ENCODE assay signal across 15 cellular contexts in genomic region chr19:51637362-51637978, GRCh38. TPM values are rescaled to one million over a fixed set of nuclear protein-coding genes. Genes with fewer than 3 reads are reported as not detected.
DNase-seq lines count a peak whose midpoint lies in the region; ATAC-seq, FAIRE-seq and TF ChIP-seq lines count a peak whose summit lies in the region.
"Had no signal": no experiment of that assay in that cellular context is flagged by ENCODE, and none has a peak within 500 bp of the region (broad histone marks: within the 10 kb centered on the region; RNA-seq: fewer than 3 reads in every experiment).

No MANE protein-coding gene starts in this region.

- no peaks in the 10 kb centered on the region for H3K9me3 Mint-ChIP-seq in activated CD4-positive, alpha-beta T cell treated with anti-CD3 and anti-CD28 coated beads, Interleukin-2, amount 10 ng/mL, durations not matched to agents 24 days and 14 days
- H3K9me3 Mint-ChIP-seq: stimulated activated naive CD8-positive, alpha-beta T cell treated with anti-CD3 and anti-CD28 coated beads, Interleukin-15, Interleukin-2, amounts not matched to agents 100 ng/mL and 50 ng/mL, for 24 hours had no signal

- TF ChIP-seq EP300 in A549 (IDR thresholded peaks at IDR 0.05) (no peak), esophagus muscularis mucosa (IDR thresholded peaks at IDR 0.05) (no peak)

- peak; percentile 31 for DNase-seq in A549 (ENCODE audit: low read depth in 1 of 2, low spot score in 1 of 2)
- no peak for DNase-seq in GM06990 (ENCODE audit: extremely low read depth, insufficient read length)
- DNase-seq in glomerular visceral epithelial cell (ENCODE audit: extremely low spot score) = peak; percentile 22
- no peak for DNase-seq in NCI-H446 treated with DMSO at 0.1 percent for 48 hours (lab: John Stamatoyannopoulos, UW)
- DNase-seq in T-helper 1 cell = no peak
- no peak for DNase-seq in activated CD4-positive, alpha-beta T cell treated with anti-CD3 and anti-CD28 coated beads, Interleukin-2, amount 10 ng/mL, durations not matched to agents 24 days and 14 days
- no peak for DNase-seq in esophagus muscularis mucosa (ENCODE audit: extremely low spot score)
- DNase-seq: hypothalamus, KG1 had no signal

- H3K4me1 ChIP-seq in A549 (no peaks in the 10 kb centered on the region), OCI-LY1 (ENCODE audit: insufficient read depth, low read length, severe bottlenecking) (no peaks in the 10 kb centered on the region), esophagus muscularis mucosa (no peaks in the 10 kb centered on the region)
- H3K4me1 ChIP-seq: HAP-1 had no signal

- H3K4me3 ChIP-seq in A549 (no peak overlapping the region), GM06990 (replicated peaks; ENCODE audit: low read depth, low read length) (no peak overlapping the region), OCI-LY1 (ENCODE audit: low read depth, low read length, poor library complexity, severe bottlenecking) (no peak overlapping the region), esophagus muscularis mucosa (no peak overlapping the region)
- H3K4me3 ChIP-seq: HAP-1 had no signal

- H3K4me3 Mint-ChIP-seq in activated CD4-positive, alpha-beta T cell treated with anti-CD3 and anti-CD28 coated beads, Interleukin-2, amount 10 ng/mL, durations not matched to agents 24 days and 14 days = no peak overlapping the region
- H3K4me3 Mint-ChIP-seq: activated naive CD8-positive, alpha-beta T cell; stimulated activated naive CD8-positive, alpha-beta T cell treated with anti-CD3 and anti-CD28 coated beads, Interleukin-15, Interleukin-2, amounts not matched to agents 100 ng/mL and 50 ng/mL, for 24 hours; T-helper 2 cell treated with Interferon-gamma antibody and Interleukin-4, amounts not matched to agents 5 μg/mL and 100 μg/mL, for 36 hours had no signal

- H3K36me3 Mint-ChIP-seq in activated CD4-positive, alpha-beta T cell treated with anti-CD3 and anti-CD28 coated beads, Interleukin-2, amount 10 ng/mL, durations not matched to agents 24 days and 14 days (ENCODE audit: low read depth) = no peaks in the 10 kb centered on the region
- H3K36me3 Mint-ChIP-seq: activated naive CD8-positive, alpha-beta T cell had no signal

- no peaks in the 10 kb centered on the region for H3K79me2 ChIP-seq in OCI-LY1 (ENCODE audit: insufficient read depth, low read length)

- ATAC-seq in A549 = no peak

- H3K27ac ChIP-seq in A549 (no peak overlapping the region), OCI-LY1 (ENCODE audit: low read depth, low read length, poor library complexity, severe bottlenecking) (no peak overlapping the region), esophagus muscularis mucosa (replicated peaks in 1 of 4) (no peak overlapping the region)

- no peak for TF ChIP-seq POLR2A in A549 (IDR thresholded peaks at IDR 0.05; ENCODE audit: low read length)
- TF ChIP-seq POLR2A in esophagus muscularis mucosa (IDR thresholded peaks at IDR 0.05; ENCODE audit: low read depth) = no peak

- peaks cover 32% of the 10 kb centered on the region for H3K27me3 Mint-ChIP-seq in activated CD4-positive, alpha-beta T cell treated with anti-CD3 and anti-CD28 coated beads, Interleukin-2, amount 10 ng/mL, durations not matched to agents 24 days and 14 days
- H3K27me3 Mint-ChIP-seq: stimulated activated naive CD8-positive, alpha-beta T cell treated with anti-CD3 and anti-CD28 coated beads, Interleukin-15, Interleukin-2, amounts not matched to agents 100 ng/mL and 50 ng/mL, for 24 hours had no signal

- intact Hi-C loops in activated CD4-positive, alpha-beta T cell treated with anti-CD3 and anti-CD28 coated beads, Interleukin-2, amount 10 ng/mL, durations not matched to agents 24 days and 14 days (cut with micrococcal nuclease) = loop anchor here (1.0 kb wide), 2 partner anchors 164 to 220 kb away; partner anchors contain the start of gene SIGLEC10
- intact Hi-C loops in esophagus muscularis mucosa (cut with DNase I) = no loop called here

- no peak overlapping the region for H3K27ac Mint-ChIP-seq in activated CD4-positive, alpha-beta T cell treated with anti-CD3 and anti-CD28 coated beads, Interleukin-2, amount 10 ng/mL, durations not matched to agents 24 days and 14 days
- H3K27ac Mint-ChIP-seq: activated naive CD8-positive, alpha-beta T cell; stimulated activated naive CD8-positive, alpha-beta T cell treated with anti-CD3 and anti-CD28 coated beads, Interleukin-15, Interleukin-2, amounts not matched to agents 100 ng/mL and 50 ng/mL, for 24 hours; T-helper 2 cell treated with Interferon-gamma antibody and Interleukin-4, amounts not matched to agents 5 μg/mL and 100 μg/mL, for 36 hours had no signal

- H3K9me2 ChIP-seq in OCI-LY1 (ENCODE audit: low read depth, low read length) = no peaks in the 10 kb centered on the region

- H4K20me1 ChIP-seq in OCI-LY1 (ENCODE audit: insufficient read depth, low read length) = no peaks in the 10 kb centered on the region

- H3K27me3 ChIP-seq in GM06990 (replicated peaks; ENCODE audit: control insufficient read depth, insufficient read depth, low read length) (no peaks in the 10 kb centered on the region; the same call in 1 of the 2 replicates), OCI-LY1 (ENCODE audit: insufficient read depth, low read length) (0 out of 2 replicates have a peak, but pooled peaks cover 4% of the 10 kb centered on the region), esophagus muscularis mucosa (peaks cover 0 to 24% (median 0%) of the 10 kb centered on the region in 4 donors)

- WGBS in A549 (ENCODE audit: missing lambda C conversion rate) = 1% methylated on average over 5 of the region's 5 CpGs
- 16% methylated on average over 5 of the region's 5 CpGs for WGBS in esophagus muscularis mucosa

- CTCF ChIA-PET in A549 (lab: Yijun Ruan, JAX) = interaction anchor here (1.0 to 1.9 kb wide), 9 partner anchors 12 to 167 kb away, joined by 3 to 6 read pairs (median 3); no protein-coding TSS in a partner anchor

- H3K4me2 ChIP-seq in A549 (no peak overlapping the region), OCI-LY1 (ENCODE audit: low read length) (no peak overlapping the region)

- no peaks in the 10 kb centered on the region for H3K4me1 Mint-ChIP-seq in activated CD4-positive, alpha-beta T cell treated with anti-CD3 and anti-CD28 coated beads, Interleukin-2, amount 10 ng/mL, durations not matched to agents 24 days and 14 days

- POLR2A ChIA-PET in A549 (lab: Yijun Ruan, JAX) = no interaction called here

- H2AFZ ChIP-seq in OCI-LY1 (ENCODE audit: low read length) = no peak overlapping the region

- no peaks in the 10 kb centered on the region for H3F3A ChIP-seq in OCI-LY1 (ENCODE audit: insufficient read depth, low read length)

- peak; percentile 27 to 44; a peak in 2 of 5 replicates for TF ChIP-seq RAD21 in A549 (conservative IDR thresholded peaks at IDR 0.05 in 1 of 2, IDR thresholded peaks at IDR 0.05 in 1 of 2)

- TF ChIP-seq CTCF in A549 (IDR thresholded peaks at IDR 0.05) (peak; percentile 41), GM06990 (IDR thresholded peaks at IDR 0.05; ENCODE audit: insufficient read depth, low read length, poor library complexity, severe bottlenecking) (peak; percentile 64), OCI-LY1 (IDR thresholded peaks at IDR 0.05; ENCODE audit: low read length) (peak; percentile 69), esophagus muscularis mucosa (IDR thresholded peaks at IDR 0.05) (peak in 1 of 3 experiments; percentile 43)

- H3K9me3 ChIP-seq in A549 = peaks cover 24% of the 10 kb centered on the region
- H3K9me3 ChIP-seq in OCI-LY1 (ENCODE audit: low read length) = peaks cover 4% of the 10 kb centered on the region; the same call in 1 of the 2 replicates
- H3K9me3 ChIP-seq in esophagus muscularis mucosa = peaks cover 0 to 4% (median 0%) of the 10 kb centered on the region in 4 donors
- H3K9me3 ChIP-seq: HAP-1 had no signal

- H3K9ac ChIP-seq in OCI-LY1 (ENCODE audit: low read length) = no peak overlapping the region

- H3K36me3 ChIP-seq in GM06990 (ENCODE audit: control insufficient read depth, insufficient read depth, low read length) = no peaks in the 10 kb centered on the region
- H3K36me3 ChIP-seq in OCI-LY1 (ENCODE audit: insufficient read depth, low read length) = no peaks in the 10 kb centered on the region
- no peaks in the 10 kb centered on the region for H3K36me3 ChIP-seq in esophagus muscularis mucosa
- H3K36me3 ChIP-seq: HAP-1 had no signal

- FAIRE-seq in A549 (lab: Jason Lieb, UNC) = no peak

TF ChIP-seq in A549, 52 proteins besides CTCF, POLR2A, EP300 and RAD21:
- TF ChIP-seq KDM1A (IDR thresholded peaks at IDR 0.05; ENCODE audit: low read depth) (no peak), SMC3 (IDR thresholded peaks at IDR 0.05) (peak; percentile 33; the same call in 2 of the 3 replicates)
TF ChIP-seq in A549: peak in this region for 1.

RNA-seq across cellular contexts. Expression of gene SIGLEC5, which starts 7.3 kb away (rescaled TPM):
- polyA plus RNA-seq in A549 (2011; rRNA removed) = not detected in 2 replicates
- polyA plus RNA-seq in A549 (2012; cell fraction: cytosol; rRNA removed) = not detected in 2 replicates
- not detected in 2 replicates for polyA plus RNA-seq in A549 (2012; cell fraction: nucleus; rRNA removed)
- polyA plus RNA-seq in A549 (2017; fragmentation: RNase III; extraction: RNeasy Plus Mini Kit Qiagen cat#74134 plus additional on column Dnase treatment) = not detected in 3 replicates
- not detected in 2 replicates for polyA minus RNA-seq in A549 (2011; rRNA and poly(A)+ RNA removed)
- not detected in 2 replicates for total RNA-seq in activated CD4-positive, alpha-beta T cell treated with anti-CD3 and anti-CD28 coated beads, Interleukin-2, amount 10 ng/mL, durations not matched to agents 24 days and 14 days
- 1 to 10 TPM in 2 of 4 donors, under 1 TPM in 2; 0.52 to 2.0 (median 1.00) TPM for total RNA-seq in esophagus muscularis mucosa
- total RNA-seq: renal cortical epithelial cell had no signal

RNA-seq across cellular contexts. Expression of gene SIGLEC14, which starts 9.2 kb away (rescaled TPM):
- polyA plus RNA-seq in A549 (2011; rRNA removed) (0.03 TPM in 1 of 2 replicates, not detected in the other), A549 (2017; fragmentation: RNase III; extraction: RNeasy Plus Mini Kit Qiagen cat#74134 plus additional on column Dnase treatment) (not detected in 3 replicates)
- polyA plus RNA-seq in A549 (2012; cell fraction: cytosol; rRNA removed) = 0.04 TPM in 1 of 2 replicates, not detected in the other
- polyA plus RNA-seq in A549 (2012; cell fraction: nucleus; rRNA removed) = 0.04 TPM in 2 replicates
- polyA minus RNA-seq in A549 (2011; rRNA and poly(A)+ RNA removed) = not detected in 2 replicates
- not detected in 2 replicates for total RNA-seq in activated CD4-positive, alpha-beta T cell treated with anti-CD3 and anti-CD28 coated beads, Interleukin-2, amount 10 ng/mL, durations not matched to agents 24 days and 14 days
- total RNA-seq in esophagus muscularis mucosa = 1 to 10 TPM in 3 of 4 donors, not detected in 1; 2.5 to 9.9 (median 5.0) TPM
- total RNA-seq: renal cortical epithelial cell had no signal

RNA-seq across cellular contexts. Expression of gene SPACA6, which starts 55.7 kb away (rescaled TPM):
- polyA plus RNA-seq in A549 (2011; rRNA removed) (9.5 and 12.0 TPM in 2 replicates), A549 (2017; fragmentation: RNase III; extraction: RNeasy Plus Mini Kit Qiagen cat#74134 plus additional on column Dnase treatment) (26.5 to 45.9 TPM (median 36.4 TPM) in 3 replicates)
- 22.2 and 26.1 TPM in 2 replicates for polyA plus RNA-seq in A549 (2012; cell fraction: cytosol; rRNA removed)
- 73.5 and 87.0 TPM in 2 replicates for polyA plus RNA-seq in A549 (2012; cell fraction: nucleus; rRNA removed)
- 8.7 and 10.0 TPM in 2 replicates for polyA minus RNA-seq in A549 (2011; rRNA and poly(A)+ RNA removed)
- 6.7 and 7.0 TPM in 2 replicates for total RNA-seq in activated CD4-positive, alpha-beta T cell treated with anti-CD3 and anti-CD28 coated beads, Interleukin-2, amount 10 ng/mL, durations not matched to agents 24 days and 14 days
- total RNA-seq in esophagus muscularis mucosa = 10 to 100 TPM; 11.8 to 37.8 (median 17.4) TPM

Comparison
In these comparisons a context has a peak if more than half of its experiments do, and no peak if none do; other contexts are left out.
1. DNase-seq: peak in A549 (2 of 2) and glomerular visceral epithelial cell (single experiment); none in GM06990 (single experiment), NCI-H446 treated with DMSO at 0.1 percent for 48 hours (single experiment), T-helper 1 cell (0 of 5), activated CD4-positive, alpha-beta T cell treated with anti-CD3 and anti-CD28 coated beads, Interleukin-2, amount 10 ng/mL, durations not matched to agents 24 days and 14 days (single experiment) and esophagus muscularis mucosa (single experiment).